In the genomic region with DNA sequence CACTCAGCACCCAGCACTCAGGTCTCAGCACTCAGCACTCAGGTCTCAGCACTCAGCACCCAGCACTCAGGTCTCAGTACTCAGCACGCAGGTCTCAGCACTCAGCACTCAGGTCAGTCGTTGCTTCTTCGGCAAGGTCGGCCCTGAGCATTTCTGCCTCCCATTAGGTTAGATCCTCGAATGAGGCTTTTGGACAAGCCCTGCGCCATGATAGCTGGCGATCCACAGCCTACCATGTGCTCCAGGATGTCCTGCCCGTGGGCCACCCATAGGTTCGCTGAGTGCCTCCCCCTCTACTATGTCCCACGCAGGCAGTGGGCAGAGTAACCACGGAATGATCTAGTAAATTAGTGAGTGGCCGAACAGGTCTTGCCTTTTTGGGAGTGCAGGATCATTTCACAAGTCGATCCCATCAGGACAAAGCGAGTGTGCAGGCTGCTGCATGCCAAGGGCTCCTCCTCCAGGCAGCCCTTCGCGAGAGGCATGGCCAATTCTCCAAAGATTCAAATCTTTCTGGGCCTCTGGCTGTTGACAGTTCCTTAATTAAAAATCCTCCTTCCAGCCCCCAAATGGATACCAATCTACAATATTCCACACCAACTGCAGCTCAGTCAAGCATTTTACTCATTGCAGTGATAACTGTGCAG, we compare ENCODE assay signal across 13 cellular contexts.
DNase-seq lines count a peak whose midpoint lies in the region; TF ChIP-seq lines count a peak whose summit lies in the region.
"Had no signal": no experiment of that assay in that cellular context is flagged by ENCODE, and none has a peak within 500 bp of the region (broad histone marks: within the 10 kb centered on the region; RNA-seq: fewer than 3 reads in every experiment).

No MANE protein-coding gene starts in this region.

- H4K20me1 ChIP-seq in BLaER1 treated with 17β-estradiol and CSF1 and Interleukin-3, amounts not matched to agents 10 nM and 100 nM: peaks cover 0 to 8% (median 0%) of the 10 kb centered on the region in 11 experiments; a peak in 2 of 22 replicates

- H3K4me2 ChIP-seq in BLaER1 treated with 17β-estradiol and CSF1 and Interleukin-3, amounts not matched to agents 10 nM and 100 nM: peak overlapping the region in 7 of 11 experiments; percentile 9 to 91 (median 79); a peak in 10 of 22 replicates

- peaks cover 20% of the 10 kb centered on the region for H3K4me1 Mint-ChIP-seq in nephron progenitor cell
- H3K4me1 Mint-ChIP-seq: B cell, CD14-positive monocyte had no signal

- no peak for TF ChIP-seq CTCF in LNCaP clone FGC (IDR thresholded peaks at IDR 0.05; ENCODE audit: control insufficient read depth, extremely low read depth, insufficient read depth)
- no peak for TF ChIP-seq CTCF in nephron progenitor cell (IDR thresholded peaks at IDR 0.05)
- no peak for TF ChIP-seq CTCF in sigmoid colon (IDR thresholded peaks at IDR 0.05)

- intact Hi-C loops in sigmoid colon (cut with DNase I): no loop called here

- no peaks in the 10 kb centered on the region for H3K9me3 Mint-ChIP-seq in nephron progenitor cell
- H3K9me3 Mint-ChIP-seq: CD8-positive, alpha-beta T cell; IgD-negative memory B cell had no signal

- no peak for TF ChIP-seq EP300 in sigmoid colon (IDR thresholded peaks at IDR 0.05)

- WGBS in sigmoid colon, 2 donors: 90% methylated on average over 16 of the region's 16 CpGs

- H3K36me3 ChIP-seq in BLaER1 treated with 17β-estradiol and CSF1 and Interleukin-3, amounts not matched to agents 10 nM and 100 nM: no peaks in the 10 kb centered on the region
- H3K36me3 ChIP-seq in sigmoid colon: no peaks in the 10 kb centered on the region

- H3K36me3 Mint-ChIP-seq in nephron progenitor cell (ENCODE audit: low read depth): no peaks in the 10 kb centered on the region
- H3K36me3 Mint-ChIP-seq: CD14-positive monocyte; CD8-positive, alpha-beta T cell; IgD-negative memory B cell had no signal

- H3K27me3 Mint-ChIP-seq in nephron progenitor cell (ENCODE audit: low read depth, poor library complexity): peaks cover 40% of the 10 kb centered on the region

- H3K9ac ChIP-seq in BLaER1 treated with 17β-estradiol and CSF1 and Interleukin-3, amounts not matched to agents 10 nM and 100 nM: no peak overlapping the region

- peak overlapping the region; percentile 9 for H3K27ac Mint-ChIP-seq in nephron progenitor cell
- H3K27ac Mint-ChIP-seq: CD8-positive, alpha-beta T cell; IgD-negative memory B cell had no signal

- DNase-seq in LNCaP clone FGC (ENCODE audit: low read depth) (peak; percentile 6), nephron progenitor cell (no peak), sigmoid colon (peak; percentile 19), nucleus accumbens (lab: John Stamatoyannopoulos, UW) (no peak), amygdala (lab: John Stamatoyannopoulos, UW) (no peak), COLO829 (ENCODE audit: low spot score) (no peak)
- DNase-seq: CD8-positive, alpha-beta T cell; GF-D8 had no signal

- no peak overlapping the region for H3K4me3 ChIP-seq in BLaER1 treated with 17β-estradiol and CSF1 and Interleukin-3, amounts not matched to agents 10 nM and 100 nM
- H3K4me3 ChIP-seq in LNCaP clone FGC (ENCODE audit: low read depth, low read length) (no peak overlapping the region), sigmoid colon (no peak overlapping the region)

- peaks cover 0 to 8% (median 0%) of the 10 kb centered on the region in 11 experiments; a peak in 5 of 22 replicates for H3K9me3 ChIP-seq in BLaER1 treated with 17β-estradiol and CSF1 and Interleukin-3, amounts not matched to agents 10 nM and 100 nM (replicated peaks in 1 of 11)
- no peaks in the 10 kb centered on the region for H3K9me3 ChIP-seq in sigmoid colon
- H3K9me3 ChIP-seq: Caco-2 had no signal

- H3K27ac ChIP-seq in BLaER1 treated with 17β-estradiol and CSF1 and Interleukin-3, amounts not matched to agents 10 nM and 100 nM: no peak overlapping the region
- H3K27ac ChIP-seq in sigmoid colon: no peak overlapping the region

- H3K27me3 ChIP-seq in BLaER1 treated with 17β-estradiol and CSF1 and Interleukin-3, amounts not matched to agents 10 nM and 100 nM: peaks cover 0 to 20% (median 0%) of the 10 kb centered on the region in 11 experiments; a peak in 8 of 22 replicates
- peaks cover 0 to 13% (median 0%) of the 10 kb centered on the region in 3 donors for H3K27me3 ChIP-seq in sigmoid colon

- peaks cover 0 to 34% (median 28%) of the 10 kb centered on the region in 10 experiments; a peak in 15 of 20 replicates for H3K4me1 ChIP-seq in BLaER1 treated with 17β-estradiol and CSF1 and Interleukin-3, amounts not matched to agents 10 nM and 100 nM
- H3K4me1 ChIP-seq in sigmoid colon: no peaks in the 10 kb centered on the region
- H3K4me1 ChIP-seq: Caco-2 had no signal

- TF ChIP-seq POLR2A in sigmoid colon (IDR thresholded peaks at IDR 0.05): no peak

- no peak overlapping the region for H3K4me3 Mint-ChIP-seq in nephron progenitor cell
- H3K4me3 Mint-ChIP-seq: B cell; CD14-positive monocyte; CD8-positive, alpha-beta T cell; IgD-negative memory B cell had no signal

Comparison
In these comparisons a context has a peak if more than half of its experiments do, and no peak if none do; other contexts are left out.
1. DNase-seq: peak in LNCaP clone FGC (single experiment) and sigmoid colon (single experiment); none in nephron progenitor cell (single experiment), nucleus accumbens (0 of 56), amygdala (0 of 56) and COLO829 (single experiment).